8 cellular contexts compared by ENCODE assay signal in genomic region chr17:39668141-39668924, GRCh38. TPM values are rescaled to one million over a fixed set of nuclear protein-coding genes. Genes with fewer than 3 reads are reported as not detected.
DNase-seq lines count a peak whose midpoint lies in the region; ATAC-seq and TF ChIP-seq lines count a peak whose summit lies in the region.

Gene PNMT (plus strand): TSS chr17:39668453. CDS start chr17:39668476, 23 bp downstream.

- TF ChIP-seq RAD21 in neural cell (conservative IDR thresholded peaks at IDR 0.05), result peak; percentile 52

- H3K27me3 Mint-ChIP-seq in activated T-helper 17 cell treated with anti-CD3 and anti-CD28 coated beads, Interleukin-2, amount 50 U/mL, for 72 hours, result peaks cover 17% of the 10 kb centered on the region

- DNase-seq in SHP77 (lab: John Stamatoyannopoulos, UW) (peak; percentile 42 to 71), SHP77 treated with DMSO at 0.1 percent for 48 hours (lab: John Stamatoyannopoulos, UW) (no peak), NT2/D1 (ENCODE audit: low read depth, low spot score) (no peak), fibroblast of mammary gland (ENCODE audit: low read depth) (peak; percentile 42), superior temporal gyrus (ENCODE audit: extremely low spot score) (peak; percentile 49)

- H3K4me1 Mint-ChIP-seq in activated T-helper 17 cell treated with anti-CD3 and anti-CD28 coated beads, Interleukin-2, amount 50 U/mL, for 72 hours, result peaks cover 10% of the 10 kb centered on the region

- H3K27me3 ChIP-seq in NT2/D1 (ENCODE audit: insufficient read depth, insufficient read length), result peaks cover 36% of the 10 kb centered on the region
- peaks cover 19% of the 10 kb centered on the region for H3K27me3 ChIP-seq in neural cell (ENCODE audit: insufficient read depth, low read depth, low read length)

- H3K36me3 Mint-ChIP-seq in activated T-helper 17 cell treated with anti-CD3 and anti-CD28 coated beads, Interleukin-2, amount 50 U/mL, for 72 hours (ENCODE audit: low read depth), result no peaks in the 10 kb centered on the region

- H3K9me2 ChIP-seq in neural cell (ENCODE audit: insufficient read depth, low read length), result no peaks in the 10 kb centered on the region

- H3K9me3 Mint-ChIP-seq in activated T-helper 17 cell treated with anti-CD3 and anti-CD28 coated beads, Interleukin-2, amount 50 U/mL, for 72 hours, result no peaks in the 10 kb centered on the region

- H3F3A ChIP-seq in neural cell (ENCODE audit: insufficient read depth, low read length, poor library complexity, severe bottlenecking), result no peaks in the 10 kb centered on the region

- H3K27ac Mint-ChIP-seq in activated T-helper 17 cell treated with anti-CD3 and anti-CD28 coated beads, Interleukin-2, amount 50 U/mL, for 72 hours, result no peak within 1 kb of the TSS

- H3K9me3 ChIP-seq in NT2/D1 (ENCODE audit: insufficient read depth, low read length) (no peaks in the 10 kb centered on the region), neural cell (ENCODE audit: low read length) (no peaks in the 10 kb centered on the region)

- ATAC-seq in activated T-helper 17 cell treated with anti-CD3 and anti-CD28 coated beads, Interleukin-2, amount 50 U/mL, for 72 hours (replicated peaks), result peak; percentile 70
- ATAC-seq in HG02571 (IDR thresholded peaks at IDR 0.05; ENCODE audit: unreplicated experiment), result no peak

- H4K20me1 ChIP-seq in neural cell (ENCODE audit: insufficient read depth), result no peaks in the 10 kb centered on the region

- no peak within 1 kb of the TSS for H3K27ac ChIP-seq in neural cell (ENCODE audit: low read length)

- peak within 1 kb of the TSS; percentile 14 for H3K4me2 ChIP-seq in neural cell (ENCODE audit: low read length)

- H3K4me3 ChIP-seq in NT2/D1 (ENCODE audit: insufficient read length, low read depth) (peak within 1 kb of the TSS; percentile 39), fibroblast of mammary gland (ENCODE audit: control insufficient read depth, low read depth, low read length) (no peak within 1 kb of the TSS), neural cell (ENCODE audit: low read length) (peak within 1 kb of the TSS; percentile 56)

- H3K36me3 ChIP-seq in NT2/D1 (ENCODE audit: insufficient read depth, insufficient read length, low read length) (no peaks in the 10 kb centered on the region), neural cell (ENCODE audit: insufficient read depth, low read length) (no peaks in the 10 kb centered on the region)

- H3K9ac ChIP-seq in NT2/D1 (ENCODE audit: insufficient read length, low read depth) (peak within 1 kb of the TSS; percentile 72), neural cell (ENCODE audit: low read length) (peak within 1 kb of the TSS; percentile 42)

- TF ChIP-seq CTCF in fibroblast of mammary gland (conservative IDR thresholded peaks at IDR 0.05; ENCODE audit: control insufficient read depth, insufficient read depth, low read depth, low read length) (peak; percentile 38), neural cell (IDR thresholded peaks at IDR 0.05; ENCODE audit: poor library complexity, severe bottlenecking) (peak; percentile 79)

- no peak within 1 kb of the TSS for H2AFZ ChIP-seq in neural cell (ENCODE audit: low read depth, low read length)

- TF ChIP-seq EP300 in neural cell (conservative IDR thresholded peaks at IDR 0.05; ENCODE audit: poor library complexity, severe bottlenecking), result no peak

- H3K79me2 ChIP-seq in neural cell (replicated peaks; ENCODE audit: insufficient read depth, low read length), result no peaks in the 10 kb centered on the region

- H3K4me3 Mint-ChIP-seq in activated T-helper 17 cell treated with anti-CD3 and anti-CD28 coated beads, Interleukin-2, amount 50 U/mL, for 72 hours, result peak within 1 kb of the TSS; percentile 48

- H3K4me1 ChIP-seq in NT2/D1 (ENCODE audit: insufficient read depth, insufficient read length), result peaks cover 33% of the 10 kb centered on the region

TF ChIP-seq in neural cell, 6 proteins besides CTCF, POLR2A, EP300 and RAD21:
- no peak for TF ChIP-seq MXI1 (conservative IDR thresholded peaks at IDR 0.05; ENCODE audit: poor library complexity, severe bottlenecking)
- no peak for TF ChIP-seq REST (IDR thresholded peaks at IDR 0.05; ENCODE audit: borderline replicate concordance)
- TF ChIP-seq EZH2 (IDR thresholded peaks at IDR 0.05; ENCODE audit: borderline replicate concordance, insufficient read depth, low read length, poor library complexity, severe bottlenecking), result no peak
- TF ChIP-seq SMC3 (conservative IDR thresholded peaks at IDR 0.05; ENCODE audit: poor library complexity), result peak; percentile 70
- no peak for TF ChIP-seq TAF1 (IDR thresholded peaks at IDR 0.05; ENCODE audit: low read depth)
- peak; percentile 22 for TF ChIP-seq POLR2AphosphoS5 (IDR thresholded peaks at IDR 0.05)

RNA-seq across cellular contexts. Expression of gene PNMT, which starts in this region (rescaled TPM):
- total RNA-seq in activated T-helper 17 cell treated with anti-CD3 and anti-CD28 coated beads, Interleukin-2, amount 50 U/mL, for 72 hours, result not detected
- 1.5 TPM in 1 of 2 replicates, not detected in the other for polyA plus RNA-seq in neural cell
- not detected in 2 replicates for polyA minus RNA-seq in neural cell

Comparison
In these comparisons a context has a peak if more than half of its experiments do, and no peak if none do; other contexts are left out.
1. DNase-seq: peak in SHP77 (2 of 2), fibroblast of mammary gland (single experiment) and superior temporal gyrus (single experiment); none in SHP77 treated with DMSO at 0.1 percent for 48 hours (single experiment) and NT2/D1 (single experiment).
2. Peak in ATAC-seq in activated T-helper 17 cell treated with anti-CD3 and anti-CD28 coated beads, Interleukin-2, amount 50 U/mL, for 72 hours; RNA of the gene not detected or under 1 TPM.